ENCODE assay signal across 8 cellular contexts in genomic region chr16:1772362-1772907, GRCh38. TPM values are rescaled to one million over a fixed set of nuclear protein-coding genes. Genes with fewer than 3 reads are reported as not detected.
A peak's percentile ranks its signal among the peaks of the same experiment; 100 is the strongest.
DNase-seq lines count a peak whose midpoint lies in the region; ATAC-seq and TF ChIP-seq lines count a peak whose summit lies in the region.

TSS of gene EME2 (plus strand) at chr16:1772810. CDS start at chr16:1773228, 418 bp downstream.

- DNase-seq in CD8-positive, alpha-beta T cell: peak in 4 of 7 experiments; percentile 29 to 56 (median 48)
- DNase-seq in HFF-Myc (ENCODE audit: extremely low read depth, low read depth) (no peak), SJCRH30 (no peak), ascending aorta (ENCODE audit: low spot score in 2 of 2) (no peak), HEK293T (ENCODE audit: extremely low spot score) (no peak), GM10266 (ENCODE audit: extremely low spot score) (no peak)
- peak; percentile 40 to 47 (median 41) for DNase-seq in stimulated activated CD4-positive, alpha-beta T cell treated with anti-CD3 and anti-CD28 coated beads, Interleukin-12 subunit alpha, Interleukin-12 subunit beta, amount 100 ng/mL, for 48 hours (ENCODE audit: low read depth in 2 of 3, low spot score in 1 of 3)

- peaks cover 26% of the 10 kb centered on the region for H3K36me3 Mint-ChIP-seq in CD8-positive, alpha-beta T cell

- ATAC-seq in CD8-positive, alpha-beta T cell: peak; percentile 41

- CTCF ChIA-PET in CD8-positive, alpha-beta T cell (lab: Charles Lee): interaction anchor here (1.8 kb wide), 1 partner anchor 10 kb away, joined by 9 read pairs; the partner anchor contains the start of genes NUBP2 and SPSB3
- CTCF ChIA-PET in HEK293T (lab: Yijun Ruan, JAX): interaction anchor here (0.6 to 1.5 kb wide), 3 partner anchors 10 to 926 kb away, joined by 3 read pairs; partner anchors contain the start of genes NUBP2 and SPSB3

- intact Hi-C loops in CD8-positive, alpha-beta T cell (cut with DNase I, micrococcal nuclease): loop anchor here (2.0 to 10.0 kb wide), 10 partner anchors 54 to 435 kb away; partner anchors contain the start of genes UQCC4 (in 2 of the 2), CRAMP1 (in 1 of the 2), FAHD1 (in 1 of the 2) and HAGH (in 1 of the 2)
- intact Hi-C loops in ascending aorta (cut with DNase I): loop anchor here (2.0 to 5.0 kb wide), 2 partner anchors 54 to 95 kb away; partner anchors contain the start of genes FAHD1, HAGH and JPT2

- POLR2A ChIA-PET in CD8-positive, alpha-beta T cell (lab: Charles Lee): interaction anchor here (1.1 to 8.6 kb wide), 3 partner anchors 10 to 53 kb away, joined by 3 to 94 read pairs (median 5); partner anchors contain the start of genes NUBP2 and SPSB3
- POLR2A ChIA-PET in HEK293T (lab: Yijun Ruan, JAX): interaction anchor here (0.7 to 5.6 kb wide), 8 partner anchors 8 to 193 kb away, joined by 3 to 71 read pairs (median 4); partner anchors contain the start of genes MAPK8IP3, NUBP2, RPS2 and SPSB3

- H3K4me1 ChIP-seq in CD8-positive, alpha-beta T cell (ENCODE audit: insufficient read depth, low read length): peaks cover 30% of the 10 kb centered on the region
- H3K4me1 ChIP-seq in SJCRH30: peaks cover 6% of the 10 kb centered on the region; the same call in 1 of the 2 replicates
- H3K4me1 ChIP-seq in ascending aorta: peaks cover 19 to 28% of the 10 kb centered on the region in 2 donors

- H3K27ac ChIP-seq in CD8-positive, alpha-beta T cell (ENCODE audit: low read depth, low read length): peak within 1 kb of the TSS; percentile 66
- peak within 1 kb of the TSS; percentile 71 for H3K27ac ChIP-seq in SJCRH30
- peak within 1 kb of the TSS; percentile 95 for H3K27ac ChIP-seq in ascending aorta

- H3K4me3 ChIP-seq in CD8-positive, alpha-beta T cell (ENCODE audit: low read depth, low read length): peak within 1 kb of the TSS; percentile 91
- H3K4me3 ChIP-seq in HFF-Myc (replicated peaks; ENCODE audit: low read depth, low read length): peak within 1 kb of the TSS; percentile 91
- H3K4me3 ChIP-seq in SJCRH30: peak within 1 kb of the TSS; percentile 97
- peak within 1 kb of the TSS; percentile 98 to 99 for H3K4me3 ChIP-seq in ascending aorta
- H3K4me3 ChIP-seq in iPS-18c (ENCODE audit: insufficient read depth, low read depth, low read length): peak within 1 kb of the TSS; percentile 98

- peak within 1 kb of the TSS; percentile 96 for H3K4me3 Mint-ChIP-seq in CD8-positive, alpha-beta T cell

- H3K9me3 Mint-ChIP-seq in CD8-positive, alpha-beta T cell: no peaks in the 10 kb centered on the region

- H3K27me3 ChIP-seq in CD8-positive, alpha-beta T cell (ENCODE audit: insufficient read depth, low read length): no peaks in the 10 kb centered on the region
- H3K27me3 ChIP-seq in SJCRH30 (no peaks in the 10 kb centered on the region), ascending aorta (no peaks in the 10 kb centered on the region)

- TF ChIP-seq CTCF in CD8-positive, alpha-beta T cell (IDR thresholded peaks at IDR 0.05): no peak
- no peak for TF ChIP-seq CTCF in HFF-Myc (IDR thresholded peaks at IDR 0.05; ENCODE audit: low read depth, low read length, missing control alignments)
- no peak for TF ChIP-seq CTCF in ascending aorta (IDR thresholded peaks at IDR 0.05)
- TF ChIP-seq CTCF in GM10266 (IDR thresholded peaks at IDR 0.05; ENCODE audit: control insufficient read depth, insufficient read depth, low read depth, missing control alignments): no peak

- peaks cover 19% of the 10 kb centered on the region for H3K4me1 Mint-ChIP-seq in CD8-positive, alpha-beta T cell (ENCODE audit: low read depth)

- no peaks in the 10 kb centered on the region for H3K27me3 Mint-ChIP-seq in CD8-positive, alpha-beta T cell (ENCODE audit: low read depth)

- no peaks in the 10 kb centered on the region for H3K9me3 ChIP-seq in CD8-positive, alpha-beta T cell (ENCODE audit: low read length)
- H3K9me3 ChIP-seq in SJCRH30 (replicated peaks) (no peaks in the 10 kb centered on the region), ascending aorta (no peaks in the 10 kb centered on the region), iPS-18c (ENCODE audit: control insufficient read depth, insufficient read depth, low read length) (no peaks in the 10 kb centered on the region)

- peak within 1 kb of the TSS; percentile 96 for H3K27ac Mint-ChIP-seq in CD8-positive, alpha-beta T cell

- H3K36me3 ChIP-seq in CD8-positive, alpha-beta T cell (ENCODE audit: insufficient read depth, low read length): peaks cover 6% of the 10 kb centered on the region
- H3K36me3 ChIP-seq in SJCRH30 (peaks cover 8% of the 10 kb centered on the region; the same call in 1 of the 2 replicates), ascending aorta (peaks cover 26 to 44% of the 10 kb centered on the region in 2 donors)

TF ChIP-seq in HEK293T, 16 proteins besides CTCF, POLR2A, EP300 and RAD21:
- no peak for TF ChIP-seq FOXM1 (IDR thresholded peaks at IDR 0.05; ENCODE audit: borderline replicate concordance)
- TF ChIP-seq FOXK2 (IDR thresholded peaks at IDR 0.05): no peak
- TF ChIP-seq BHLHE40 (IDR thresholded peaks at IDR 0.05; ENCODE audit: borderline replicate concordance): no peak
- no peak for TF ChIP-seq SUZ12 (IDR thresholded peaks at IDR 0.05)
- no peak for TF ChIP-seq ARNT (IDR thresholded peaks at IDR 0.05)
- TF ChIP-seq ELF4 (IDR thresholded peaks at IDR 0.05): no peak
- TF ChIP-seq L3MBTL2 (conservative IDR thresholded peaks at IDR 0.05): no peak; the same call in 1 of the 2 replicates
- no peak for TF ChIP-seq HDGF (IDR thresholded peaks at IDR 0.05; ENCODE audit: borderline replicate concordance)
- no peak for TF ChIP-seq SP1 (IDR thresholded peaks at IDR 0.05)
- TF ChIP-seq ZNF384 (IDR thresholded peaks at IDR 0.05): no peak
- no peak for TF ChIP-seq NFRKB (IDR thresholded peaks at IDR 0.05)

RNA-seq across cellular contexts. Expression of gene EME2, which starts in this region (rescaled TPM):
- total RNA-seq in CD8-positive, alpha-beta T cell: 10 to 100 TPM; 27.5 to 31.7 TPM
- total RNA-seq in SJCRH30 (2014; rRNA removed; shearing (Covaris generic)): 3.6 and 5.2 TPM in 2 replicates
- total RNA-seq in ascending aorta: 25.3 TPM

Comparison
In these comparisons a context has a peak if more than half of its experiments do, and no peak if none do; other contexts are left out.
1. DNase-seq: peak in CD8-positive, alpha-beta T cell (4 of 7) and stimulated activated CD4-positive, alpha-beta T cell treated with anti-CD3 and anti-CD28 coated beads, Interleukin-12 subunit alpha, Interleukin-12 subunit beta, amount 100 ng/mL, for 48 hours (3 of 3); none in HFF-Myc (single experiment), SJCRH30 (0 of 2), ascending aorta (0 of 2), HEK293T (single experiment) and GM10266 (single experiment).
2. Peak in every context shown above with its lines, with median percentiles within 50 percentile points of each other: H3K27ac ChIP-seq and H3K4me3 ChIP-seq.